In the genomic region with DNA sequence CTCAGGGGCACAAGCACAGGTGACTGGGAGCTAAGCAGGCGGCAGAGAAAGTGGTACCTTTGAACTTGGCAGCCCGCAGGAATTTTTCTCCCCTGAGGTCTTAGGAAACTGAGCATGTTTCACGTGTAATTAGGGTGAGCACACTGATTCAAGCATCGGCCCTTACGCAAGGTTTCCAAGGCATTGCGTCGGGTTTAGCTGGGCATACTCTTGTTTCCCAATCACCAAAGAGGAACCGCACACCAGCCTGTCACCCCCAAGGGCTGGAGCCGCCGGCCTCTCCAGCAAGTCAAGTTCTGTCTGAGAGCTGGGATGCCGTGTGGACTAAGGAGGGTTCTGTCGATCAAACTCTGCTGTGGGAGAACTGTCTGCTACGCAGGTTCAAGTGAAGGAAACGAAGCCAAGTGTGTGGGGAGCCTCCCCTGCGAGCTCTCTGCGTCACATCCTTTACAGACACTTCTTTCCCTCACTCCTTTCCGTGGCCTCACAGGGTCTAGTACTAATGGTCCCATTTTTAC, we compare ENCODE assay signal across 8 cellular contexts. TPM values are rescaled to one million over a fixed set of nuclear protein-coding genes. Genes with fewer than 3 reads are reported as not detected.
DNase-seq lines count a peak whose midpoint lies in the region; ATAC-seq and TF ChIP-seq lines count a peak whose summit lies in the region.

No MANE protein-coding gene starts in this region.

- TF ChIP-seq CTCF in foreskin keratinocyte (conservative IDR thresholded peaks at IDR 0.05), result no peak
- TF ChIP-seq CTCF in omental fat pad (IDR thresholded peaks at IDR 0.05), result no peak

- H3K4me3 Mint-ChIP-seq in T-helper 17 cell, result no peak overlapping the region

- ATAC-seq in T-helper 17 cell, result peak; percentile 32
- ATAC-seq in foreskin keratinocyte, result peak; percentile 65
- ATAC-seq in omental fat pad (ENCODE audit: low FRiP score), result peak; percentile 91
- ATAC-seq in GM21367 (IDR thresholded peaks at IDR 0.05; ENCODE audit: unreplicated experiment), result no peak
- no peak for ATAC-seq in HG03095 (IDR thresholded peaks at IDR 0.05; ENCODE audit: unreplicated experiment)

- no peaks in the 10 kb centered on the region for H3K27me3 Mint-ChIP-seq in T-helper 17 cell

- peaks cover 16% of the 10 kb centered on the region for H3K4me1 Mint-ChIP-seq in T-helper 17 cell

- no peaks in the 10 kb centered on the region for H3K4me1 ChIP-seq in foreskin keratinocyte

- peaks cover 12% of the 10 kb centered on the region for H3K36me3 Mint-ChIP-seq in T-helper 17 cell (ENCODE audit: low read depth)

- H3K27me3 ChIP-seq in foreskin keratinocyte, result no peaks in the 10 kb centered on the region

- no peaks in the 10 kb centered on the region for H3K9me3 ChIP-seq in T-helper 17 cell (ENCODE audit: control insufficient read depth, low read length, poor library complexity, severe bottlenecking)

- no peak overlapping the region for H3K27ac Mint-ChIP-seq in T-helper 17 cell

- DNase-seq in AG20443 (ENCODE audit: low spot score), result peak; percentile 42
- no peak for DNase-seq in T-helper 17 cell
- DNase-seq in foreskin keratinocyte, result peak; percentile 82 to 94
- peak; percentile 79 for DNase-seq in omental fat pad (ENCODE audit: low spot score)
- DNase-seq in OCI-M1 (lab: John Stamatoyannopoulos, UW), result no peak
- DNase-seq in NCI-H2107 treated with DMSO at 0.1 percent for 48 hours (lab: John Stamatoyannopoulos, UW; ENCODE audit: unreplicated experiment), result no peak

- H3K27ac ChIP-seq in foreskin keratinocyte, result peak overlapping the region; percentile 35

RNA-seq across cellular contexts. Expression of a gene that starts 53.0 kb away (rescaled TPM):
- 10 to 100 TPM; 50.1 to 53.1 TPM for total RNA-seq in T-helper 17 cell
- total RNA-seq in foreskin keratinocyte, result 86.8 and 90.9 TPM in 2 replicates
- polyA plus RNA-seq in foreskin keratinocyte, result 54.3 and 61.3 TPM in 2 replicates
- total RNA-seq in omental fat pad, result 100 to 1,000 TPM in 3 of 4 donors, 10 to 100 TPM in 1; 98.8 to 227 (median 129) TPM

Comparison
In these comparisons a context has a peak if more than half of its experiments do, and no peak if none do; other contexts are left out.
1. DNase-seq: peak in AG20443 (single experiment), foreskin keratinocyte (2 of 2) and omental fat pad (single experiment); none in T-helper 17 cell (0 of 3), OCI-M1 (single experiment) and NCI-H2107 treated with DMSO at 0.1 percent for 48 hours (single experiment).
2. ATAC-seq: peak in T-helper 17 cell (single experiment), foreskin keratinocyte (single experiment) and omental fat pad (single experiment); none in GM21367 (single experiment) and HG03095 (single experiment).